1 cellular context compared by ENCODE assay signal in genomic region chr6:166076625-166077024, GRCh38.
TF ChIP-seq lines count a peak whose summit lies in the region.

No MANE protein-coding gene starts in this region.

TF ChIP-seq in K562, 482 proteins besides CTCF, POLR2A, EP300 and RAD21 (continued from another document):
- TF ChIP-seq RREB1 (CRISPR knock-in tag; IDR thresholded peaks at IDR 0.05): no peak
TF ChIP-seq in K562: peak in this region for 1.
